20 cellular contexts compared by ENCODE assay signal in the genomic region with DNA sequence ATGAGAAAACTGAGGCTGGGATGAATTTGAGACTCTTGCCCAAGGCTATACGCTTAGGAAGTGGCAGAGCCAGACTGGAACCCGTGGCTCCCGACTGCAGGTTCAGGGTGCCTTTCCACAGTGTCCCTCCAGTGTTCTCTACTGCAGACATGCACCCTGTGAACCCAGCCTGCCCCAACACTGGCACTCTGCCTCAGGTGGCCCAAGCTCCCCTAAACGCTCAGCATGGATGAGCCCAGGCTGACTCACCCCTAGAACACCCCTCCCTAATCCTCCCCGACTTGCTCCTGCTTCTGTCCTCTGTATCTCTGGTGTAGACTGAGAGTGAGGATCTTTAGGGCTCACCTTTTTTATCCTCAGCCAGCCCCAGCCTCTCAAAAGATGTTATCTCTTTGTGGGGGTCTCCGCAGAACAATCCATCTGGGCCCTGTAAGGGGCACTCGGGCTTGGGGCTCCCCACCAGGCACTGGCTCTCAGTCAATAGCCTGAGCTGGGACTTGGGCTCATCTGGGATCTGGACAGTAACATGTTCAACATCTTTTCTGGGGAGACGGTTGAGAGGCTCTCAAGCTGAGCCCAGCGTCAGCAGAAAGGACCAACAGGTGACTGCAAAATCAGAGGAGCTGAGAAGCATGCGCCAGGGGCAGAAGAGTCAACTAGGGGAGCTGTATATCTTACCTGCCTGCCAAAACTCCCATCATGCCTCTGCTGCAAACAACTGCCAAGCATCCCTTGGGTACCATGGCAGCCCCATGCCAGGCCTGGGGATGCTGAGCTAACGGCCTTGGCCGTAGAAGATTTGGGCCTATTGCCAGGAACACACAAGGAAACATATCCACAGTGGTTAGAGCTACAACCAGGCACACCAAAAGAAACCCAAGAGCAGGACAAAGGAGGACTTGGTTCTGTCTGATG.
A peak's percentile ranks its signal among the peaks of the same experiment; 100 is the strongest.
DNase-seq lines count a peak whose midpoint lies in the region; ATAC-seq lines count a peak whose summit lies in the region.
"Had no signal": no experiment of that assay in that cellular context is flagged by ENCODE, and none has a peak within 500 bp of the region (broad histone marks: within the 10 kb centered on the region; RNA-seq: fewer than 3 reads in every experiment).

No MANE protein-coding gene starts in this region.

- DNase-seq in DMS153 (lab: John Stamatoyannopoulos, UW) (peak; percentile 37), DMS153 treated with DMSO at 0.1 percent for 48 hours (lab: John Stamatoyannopoulos, UW; ENCODE audit: unreplicated experiment) (no peak), caudate nucleus (lab: John Stamatoyannopoulos, UW) (no peak), dedifferentiated amniotic fluid mesenchymal stem cell (ENCODE audit: extremely low spot score) (no peak)
- peak; percentile 55 for DNase-seq in activated effector memory CD4-positive, alpha-beta T cell treated with anti-CD3 and anti-CD28 coated beads, Interleukin-2, amount 50 U/mL, for 16 hours
- no peak for DNase-seq in activated effector memory CD4-positive, alpha-beta T cell treated with Interleukin-2 at 50 U/mL for 16 hours
- DNase-seq in activated T-cell treated with anti-CD3 and anti-CD28 coated beads, Interleukin-2, amount 50 U/mL, for 48 hours, result no peak
- DNase-seq: BE2C; CD4-positive, alpha-beta memory T cell; GDM1; MV-4-11; NCI-H2171; NCI-H510A treated with DMSO at 0.1 percent for 48 hours; SHP77 treated with DMSO at 0.1 percent for 48 hours; T-helper 1 cell had no signal

- no peak overlapping the region for H3K27ac ChIP-seq in caudate nucleus (ENCODE audit: low read depth, low read length)
- H3K27ac ChIP-seq: 22Rv1 had no signal

- peak; percentile 17 for ATAC-seq in esophagus mucosa
- ATAC-seq: GM12878, GM23338, SK-N-SH treated with all-trans-retinoic acid at 6 μM for 48 hours had no signal

Comparison
In these comparisons a context has a peak if more than half of its experiments do, and no peak if none do; other contexts are left out.
1. DNase-seq: peak in DMS153 (single experiment) and activated effector memory CD4-positive, alpha-beta T cell treated with anti-CD3 and anti-CD28 coated beads, Interleukin-2, amount 50 U/mL, for 16 hours (single experiment); none in DMS153 treated with DMSO at 0.1 percent for 48 hours (single experiment), activated effector memory CD4-positive, alpha-beta T cell treated with Interleukin-2 at 50 U/mL for 16 hours (single experiment), caudate nucleus (0 of 61), activated T-cell treated with anti-CD3 and anti-CD28 coated beads, Interleukin-2, amount 50 U/mL, for 48 hours (0 of 2) and dedifferentiated amniotic fluid mesenchymal stem cell (single experiment).